Comparison of ENCODE assay signal across 14 cellular contexts in the genomic region with DNA sequence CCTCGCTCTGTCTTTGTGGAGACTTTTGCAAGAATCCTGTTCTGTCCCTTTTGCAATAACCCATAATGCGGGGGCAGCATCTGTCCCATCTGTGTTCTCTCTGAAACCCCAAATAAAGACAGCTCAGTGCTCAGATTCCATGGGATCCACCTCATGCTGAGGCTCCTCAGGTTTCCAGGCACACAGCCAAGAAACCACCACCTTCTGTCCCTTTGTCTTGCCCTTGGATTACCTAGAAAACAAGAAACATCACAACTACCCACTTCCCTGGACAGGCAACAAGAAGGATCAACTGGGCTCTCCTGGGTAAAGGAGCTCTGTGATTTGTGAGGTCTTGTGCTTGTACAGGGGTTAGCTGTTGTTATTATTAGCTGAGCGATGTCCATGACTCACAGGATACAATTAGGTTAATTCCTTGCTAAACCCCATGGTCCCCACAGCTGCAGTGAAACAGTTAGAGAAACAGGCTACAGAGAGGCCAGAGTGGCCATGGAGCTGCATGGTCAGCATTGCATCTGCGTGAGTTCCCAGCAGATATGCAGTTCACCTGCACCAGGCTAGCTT. TPM values are rescaled to one million over a fixed set of nuclear protein-coding genes. Genes with fewer than 3 reads are reported as not detected.
DNase-seq lines count a peak whose midpoint lies in the region; ATAC-seq and TF ChIP-seq lines count a peak whose summit lies in the region.
"Had no signal": no experiment of that assay in that cellular context is flagged by ENCODE, and none has a peak within 500 bp of the region (broad histone marks: within the 10 kb centered on the region; RNA-seq: fewer than 3 reads in every experiment).

No MANE protein-coding gene starts in this region.

- DNase-seq in heart right ventricle: no peak
- no peak for DNase-seq in cardiac septum (ENCODE audit: low spot score)
- peak; percentile 52 for DNase-seq in astrocyte of the spinal cord (ENCODE audit: low read depth, low spot score)
- DNase-seq in left kidney (ENCODE audit: low read depth, low spot score): peak; percentile 58
- DNase-seq in vagina (ENCODE audit: extremely low spot score in 2 of 2): peak in 1 of 2 donors; percentile 75
- DNase-seq in NCI-H526 treated with DMSO at 0.1 percent for 48 hours (lab: John Stamatoyannopoulos, UW): no peak
- DNase-seq: activated CD8-positive, alpha-beta T cell treated with anti-CD3 and anti-CD28 coated beads, Interleukin-2, amount 10 ng/mL, durations not matched to agents 7 days and 5 days; activated naive CD8-positive, alpha-beta T cell treated with anti-CD3 and anti-CD28 coated beads for 36 hours; effector CD4-positive, alpha-beta T cell; MM.1S; stimulated activated naive CD4-positive, alpha-beta T cell; T-helper 1 cell had no signal

- ATAC-seq in heart right ventricle (peak in 6 of 8 donors; percentile 40 to 87 (median 76)), HG03280 (IDR thresholded peaks at IDR 0.05; ENCODE audit: unreplicated experiment) (no peak), GM21447 (IDR thresholded peaks at IDR 0.05; ENCODE audit: unreplicated experiment) (no peak)
- ATAC-seq: activated CD8-positive, alpha-beta T cell treated with anti-CD3 and anti-CD28 coated beads, Interleukin-2, amount 10 ng/mL, durations not matched to agents 7 days and 5 days had no signal

- no peak overlapping the region for H3K4me3 ChIP-seq in heart right ventricle
- H3K4me3 ChIP-seq in astrocyte of the spinal cord (ENCODE audit: low read depth, low read length): no peak overlapping the region
- H3K4me3 ChIP-seq in vagina: no peak overlapping the region

- TF ChIP-seq CTCF in heart right ventricle (IDR thresholded peaks at IDR 0.05) (no peak), astrocyte of the spinal cord (IDR thresholded peaks at IDR 0.05; ENCODE audit: low read depth, low read length) (no peak), vagina (IDR thresholded peaks at IDR 0.05) (no peak)

- peaks cover 0 to 15% (median 8%) of the 10 kb centered on the region in 9 donors for H3K4me1 ChIP-seq in heart right ventricle
- no peaks in the 10 kb centered on the region for H3K4me1 ChIP-seq in vagina

- 88% methylated on average over 4 of the region's 4 CpGs for WGBS in heart right ventricle, 2 donors

- intact Hi-C loops in heart right ventricle (cut with DNase I) (no loop called here), cardiac septum (cut with DNase I) (no loop called here), vagina (cut with DNase I) (no loop called here)

- no peaks in the 10 kb centered on the region for H3K27me3 ChIP-seq in heart right ventricle
- no peaks in the 10 kb centered on the region for H3K27me3 ChIP-seq in vagina

- no peaks in the 10 kb centered on the region for H3K9me3 ChIP-seq in heart right ventricle
- no peaks in the 10 kb centered on the region for H3K9me3 ChIP-seq in vagina

- in situ Hi-C loops in astrocyte of the spinal cord (cut with HindIII; ENCODE audit: low sequenced_read_pairs): no loop called here

- no peak for TF ChIP-seq POLR2A in vagina (IDR thresholded peaks at IDR 0.05)

- peak overlapping the region in 3 of 10 donors; percentile 12 to 34 (median 33) for H3K27ac ChIP-seq in heart right ventricle
- peak overlapping the region; percentile 9 for H3K27ac ChIP-seq in vagina

- H3K36me3 ChIP-seq in heart right ventricle (no peaks in the 10 kb centered on the region), vagina (no peaks in the 10 kb centered on the region)

RNA-seq across cellular contexts. Expression of gene CXCL12, which starts 50.2 kb away (rescaled TPM):
- total RNA-seq in heart right ventricle: 100 to 1,000 TPM in 7 of 10 donors, 10 to 100 TPM in 3; 54.2 to 275 (median 145) TPM
- 10 to 100 TPM; 53.7 to 89.4 TPM for polyA plus RNA-seq in heart right ventricle
- 121 TPM for total RNA-seq in cardiac septum
- 112 TPM for total RNA-seq in vagina
- total RNA-seq: activated CD8-positive, alpha-beta T cell treated with anti-CD3 and anti-CD28 coated beads, Interleukin-2, amount 10 ng/mL, durations not matched to agents 7 days and 5 days; activated naive CD8-positive, alpha-beta T cell treated with anti-CD3 and anti-CD28 coated beads for 36 hours had no signal

Comparison
In these comparisons a context has a peak if more than half of its experiments do, and no peak if none do; other contexts are left out.
1. ATAC-seq: peak in heart right ventricle (6 of 8); none in HG03280 (single experiment) and GM21447 (single experiment).
2. DNase-seq: peak in astrocyte of the spinal cord (single experiment) and left kidney (single experiment); none in heart right ventricle (0 of 2), cardiac septum (single experiment) and NCI-H526 treated with DMSO at 0.1 percent for 48 hours (single experiment).